8 cellular contexts compared by ENCODE assay signal in genomic region chr12:126069549-126070165, GRCh38.
DNase-seq lines count a peak whose midpoint lies in the region; ATAC-seq and TF ChIP-seq lines count a peak whose summit lies in the region.

No MANE protein-coding gene starts in this region.

- H3K27me3 ChIP-seq in OCI-LY1 (ENCODE audit: insufficient read depth, low read length) (no peaks in the 10 kb centered on the region), lung (ENCODE audit: control insufficient read depth, insufficient read depth) (no peaks in the 10 kb centered on the region)

- H3K4me3 ChIP-seq in OCI-LY1 (ENCODE audit: low read depth, low read length, poor library complexity, severe bottlenecking) (no peak overlapping the region), astrocyte of the cerebellum (ENCODE audit: low read depth, low read length) (no peak overlapping the region), lung (no peak overlapping the region)

- H3K27me3 Mint-ChIP-seq in activated T-cell treated with anti-CD3 and anti-CD28 coated beads, Interleukin-2, amount 50 U/mL, for 4 hours (ENCODE audit: low read depth): no peaks in the 10 kb centered on the region

- H3K9me3 ChIP-seq in OCI-LY1 (ENCODE audit: low read length) (no peaks in the 10 kb centered on the region), lung (ENCODE audit: control insufficient read depth in 2 of 2, insufficient read depth in 1 of 2, low read length in 1 of 2) (peaks cover 0 to 16% of the 10 kb centered on the region in 2 donors)

- no peaks in the 10 kb centered on the region for H3K4me1 Mint-ChIP-seq in activated T-cell treated with anti-CD3 and anti-CD28 coated beads, Interleukin-2, amount 50 U/mL, for 4 hours (ENCODE audit: low read depth)

- DNase-seq in activated T-cell treated with anti-CD3 and anti-CD28 coated beads for 24 hours (ENCODE audit: low read depth) (peak; percentile 16), astrocyte of the cerebellum (ENCODE audit: low read depth) (peak; percentile 63), lung (ENCODE audit: low spot score) (peak; percentile 44)
- DNase-seq in activated T-cell treated with anti-CD3 and anti-CD28 coated beads, Interleukin-2, amount 50 U/mL, for 4 hours: no peak

- H3K9ac ChIP-seq in OCI-LY1 (ENCODE audit: low read length): no peak overlapping the region

- in situ Hi-C loops in astrocyte of the cerebellum (cut with HindIII; ENCODE audit: low sequenced_read_pairs): no loop called here

- ATAC-seq in activated T-cell treated with anti-CD3 and anti-CD28 coated beads, Interleukin-2, amount 50 U/mL, for 4 hours: no peak
- peak; percentile 68 for ATAC-seq in HG03565 (IDR thresholded peaks at IDR 0.05; ENCODE audit: unreplicated experiment)
- no peak for ATAC-seq in lung (ENCODE audit: insufficient read depth, low FRiP score)
- no peak for ATAC-seq in GM21515 (IDR thresholded peaks at IDR 0.05; ENCODE audit: unreplicated experiment)
- ATAC-seq in GM18873 (IDR thresholded peaks at IDR 0.05; ENCODE audit: low FRiP score, unreplicated experiment): no peak

- no peaks in the 10 kb centered on the region for H3K4me1 ChIP-seq in OCI-LY1 (ENCODE audit: insufficient read depth, low read length, severe bottlenecking)
- H3K4me1 ChIP-seq in lung (ENCODE audit: control insufficient read depth in 2 of 2, insufficient read depth in 2 of 2, low read length in 2 of 2): no peaks in the 10 kb centered on the region

- H4K20me1 ChIP-seq in OCI-LY1 (ENCODE audit: insufficient read depth, low read length): no peaks in the 10 kb centered on the region

- H3K27ac ChIP-seq in OCI-LY1 (ENCODE audit: low read depth, low read length, poor library complexity, severe bottlenecking): no peak overlapping the region
- H3K27ac ChIP-seq in lung (ENCODE audit: low read depth in 1 of 2, low read length in 1 of 2): no peak overlapping the region

- no peaks in the 10 kb centered on the region for H3K36me3 Mint-ChIP-seq in activated T-cell treated with anti-CD3 and anti-CD28 coated beads, Interleukin-2, amount 50 U/mL, for 4 hours (ENCODE audit: insufficient read depth)

- peaks cover 11% of the 10 kb centered on the region for H3K9me3 Mint-ChIP-seq in activated T-cell treated with anti-CD3 and anti-CD28 coated beads, Interleukin-2, amount 50 U/mL, for 4 hours

- 22 to 31% methylated on average over 4 of the region's 4 CpGs for WGBS in lung, 2 donors

- H2AFZ ChIP-seq in OCI-LY1 (ENCODE audit: low read length): no peak overlapping the region

- no peaks in the 10 kb centered on the region for H3K79me2 ChIP-seq in OCI-LY1 (ENCODE audit: insufficient read depth, low read length)

- H3K9me2 ChIP-seq in OCI-LY1 (ENCODE audit: low read depth, low read length): no peaks in the 10 kb centered on the region

- no peaks in the 10 kb centered on the region for H3F3A ChIP-seq in OCI-LY1 (ENCODE audit: insufficient read depth, low read length)

- H3K4me2 ChIP-seq in OCI-LY1 (ENCODE audit: low read length): no peak overlapping the region

- H3K36me3 ChIP-seq in OCI-LY1 (ENCODE audit: insufficient read depth, low read length) (no peaks in the 10 kb centered on the region), lung (ENCODE audit: control insufficient read depth in 2 of 2, insufficient read depth in 2 of 2, low read length in 2 of 2) (no peaks in the 10 kb centered on the region)

- TF ChIP-seq CTCF in OCI-LY1 (IDR thresholded peaks at IDR 0.05; ENCODE audit: low read length) (peak; percentile 75), astrocyte of the cerebellum (IDR thresholded peaks at IDR 0.05; ENCODE audit: low read depth, low read length, missing control alignments) (peak; percentile 55), lung (IDR thresholded peaks at IDR 0.05; ENCODE audit: control extremely low read depth, extremely low read depth) (no peak)

- H3K4me3 Mint-ChIP-seq in activated T-cell treated with anti-CD3 and anti-CD28 coated beads, Interleukin-2, amount 50 U/mL, for 4 hours: no peak overlapping the region
